Comparison of ENCODE assay signal across 8 cellular contexts in the genomic region with DNA sequence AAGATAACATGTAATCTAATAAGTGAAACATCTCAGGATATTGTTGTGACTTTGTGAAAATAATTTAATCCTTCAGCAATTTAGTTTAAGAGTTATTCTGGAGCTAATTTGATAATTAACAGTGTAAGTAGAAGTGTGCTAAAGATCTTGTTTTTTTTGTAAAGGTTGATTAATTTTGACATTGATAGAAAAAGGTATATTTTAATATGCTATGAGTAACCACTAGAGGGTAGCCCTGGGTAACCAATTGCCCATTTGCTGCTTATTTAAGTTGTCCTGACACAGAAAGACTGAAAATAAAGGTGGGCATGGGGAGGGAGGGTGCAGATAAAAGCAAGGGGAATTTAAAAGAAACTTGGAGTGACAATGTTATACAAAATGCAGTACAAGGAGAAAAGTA.
A peak's percentile ranks its signal among the peaks of the same experiment; 100 is the strongest.
DNase-seq lines count a peak whose midpoint lies in the region; ATAC-seq, FAIRE-seq and TF ChIP-seq lines count a peak whose summit lies in the region.
"Not testable (repeated sequence)": the region's sequence is repeated elsewhere in the genome, so short reads cannot be mapped to it uniquely, and the experiment has no call there.

No MANE protein-coding gene starts in this region.

- TF ChIP-seq RAD21 in HepG2 (CRISPR knock-in tag; IDR thresholded peaks at IDR 0.05): not testable (repeated sequence)

- not testable (repeated sequence) for FAIRE-seq in HepG2 (lab: Jason Lieb, UNC)

- in situ Hi-C loops in HepG2 (cut with HindIII; ENCODE audit: extremely low pct_ligation_motif_present, low pct_unique_long_range_greater_than_20kb): not testable (repeated sequence)

- TF ChIP-seq POLR2A in HepG2 (IDR thresholded peaks at IDR 0.05; ENCODE audit: insufficient read depth in 1 of 2, low read depth in 2 of 2, low read length in 2 of 2); testis (IDR thresholded peaks at IDR 0.05): not testable (repeated sequence)

- peak; percentile 75 for ATAC-seq in GM18868 (IDR thresholded peaks at IDR 0.05; ENCODE audit: unreplicated experiment)
- peak; percentile 47 for ATAC-seq in HG03565 (IDR thresholded peaks at IDR 0.05; ENCODE audit: unreplicated experiment)
- peak; percentile 60; the same call in 2 of the 3 replicates for ATAC-seq in HepG2

- not testable (repeated sequence) for H3K9me3 ChIP-seq in Caco-2; OCI-LY3 (ENCODE audit: insufficient read depth, low read length); HepG2 (ENCODE audit: low read length); testis

- not testable (repeated sequence) for H3K27ac Mint-ChIP-seq in Caco-2 (ENCODE audit: unreplicated experiment)

- H3K4me1 ChIP-seq in Caco-2; OCI-LY3 (ENCODE audit: low read length); HepG2 (ENCODE audit: insufficient read depth, low read length); testis: not testable (repeated sequence)

- H3K36me3 Mint-ChIP-seq in Caco-2 (ENCODE audit: insufficient read depth, unreplicated experiment): not testable (repeated sequence)

- TF ChIP-seq CTCF in Caco-2 (IDR thresholded peaks at IDR 0.05; ENCODE audit: insufficient read depth in 1 of 2, low read depth in 1 of 2, low read length in 1 of 2, severe bottlenecking in 1 of 2, unreplicated experiment in 1 of 2) (peak; percentile 14 to 21), OCI-LY3 (IDR thresholded peaks at IDR 0.05; ENCODE audit: low read depth, low read length) (peak; percentile 34), epithelial cell of proximal tubule (conservative IDR thresholded peaks at IDR 0.05; ENCODE audit: low read depth, low read length) (peak; percentile 42), HepG2 (CRISPR knock-in tag; IDR thresholded peaks at IDR 0.05) (0 out of 2 replicates have a peak, but pooled peaks have one; percentile 20), testis (IDR thresholded peaks at IDR 0.05) (peak in 2 of 3 experiments; percentile 10 to 11)

- H3K9ac ChIP-seq in OCI-LY3 (ENCODE audit: low read length); HepG2 (ENCODE audit: insufficient read depth, low read depth, low read length): not testable (repeated sequence)

- not testable (repeated sequence) for H3K79me2 ChIP-seq in OCI-LY3 (ENCODE audit: low read length); HepG2 (ENCODE audit: insufficient read depth, low read length)

- not testable (repeated sequence) for H3K4me3 ChIP-seq in Caco-2 (ENCODE audit: low read depth, low read length); OCI-LY3 (ENCODE audit: low read length); epithelial cell of proximal tubule (ENCODE audit: low read depth, low read length); HepG2 (replicated peaks in 1 of 3; ENCODE audit: insufficient read depth in 1 of 3, low read depth in 2 of 3, low read length in 3 of 3); testis

- CTCF ChIA-PET in Caco-2 (lab: Charles Lee); HepG2 (lab: Yijun Ruan, JAX; ENCODE audit: low intra/inter-chr PET ratio, low total read pairs): not testable (repeated sequence)

- not testable (repeated sequence) for H3K4me3 Mint-ChIP-seq in Caco-2 (ENCODE audit: unreplicated experiment)

- not testable (repeated sequence) for H4K20me1 ChIP-seq in OCI-LY3 (ENCODE audit: insufficient read depth, low read length); HepG2 (ENCODE audit: insufficient read depth, low read length)

- H3K27me3 Mint-ChIP-seq in Caco-2 (ENCODE audit: insufficient read depth, unreplicated experiment): not testable (repeated sequence)

- not testable (repeated sequence) for H3K4me2 ChIP-seq in OCI-LY3 (ENCODE audit: low read length); HepG2 (ENCODE audit: low read depth, low read length)

- not testable (repeated sequence) for H3K27me3 ChIP-seq in Caco-2 (replicated peaks; ENCODE audit: control insufficient read depth, insufficient read depth, low read length); OCI-LY3 (ENCODE audit: low read depth, low read length); HepG2 (ENCODE audit: control insufficient read depth in 1 of 2, insufficient read depth in 2 of 2, low read length in 2 of 2); testis

- POLR2A ChIA-PET in Caco-2 (lab: Charles Lee); HepG2 (lab: Yijun Ruan, JAX): not testable (repeated sequence)

- H3K4me1 Mint-ChIP-seq in Caco-2 (ENCODE audit: low read depth, unreplicated experiment): peaks cover 11% of the 10 kb centered on the region

- intact Hi-C loops in Caco-2 (cut with micrococcal nuclease; ENCODE audit: unreplicated experiment); HepG2 (cut with micrococcal nuclease; ENCODE audit: unreplicated experiment); testis (cut with DNase I; ENCODE audit: low total_unique reads): not testable (repeated sequence)

- not testable (repeated sequence) for H3K27ac ChIP-seq in OCI-LY3 (ENCODE audit: low read length); HepG2 (ENCODE audit: extremely low read length, insufficient read depth, low read length); testis

- H3K9me3 Mint-ChIP-seq in Caco-2 (ENCODE audit: unreplicated experiment): not testable (repeated sequence)

- H2AFZ ChIP-seq in OCI-LY3 (ENCODE audit: low read depth, low read length); HepG2 (ENCODE audit: low read length): not testable (repeated sequence)

- H3K36me3 ChIP-seq in Caco-2 (ENCODE audit: control insufficient read depth, insufficient read depth, low read length); OCI-LY3 (replicated peaks; ENCODE audit: low read depth, low read length); HepG2 (replicated peaks in 1 of 2; ENCODE audit: control insufficient read depth in 1 of 2, insufficient read depth in 2 of 2, low read length in 2 of 2); testis (ENCODE audit: low read depth, missing control alignments): not testable (repeated sequence)

- not testable (repeated sequence) for BruUV-seq in Caco-2 (replicated peaks; lab: Mats Ljungman, UMichigan); HepG2 (replicated peaks; lab: Mats Ljungman, UMichigan)

- TF ChIP-seq EP300 in HepG2 (IDR thresholded peaks at IDR 0.05; ENCODE audit: low read depth in 2 of 2, low read length in 2 of 2); HepG2 (CRISPR knock-in tag; IDR thresholded peaks at IDR 0.05; ENCODE audit: borderline replicate concordance): not testable (repeated sequence)

- DNase-seq in Caco-2 (peak in 1 of 2 experiments; percentile 2), astrocyte of the hippocampus (ENCODE audit: low read depth, low spot score) (peak; percentile 1)
- DNase-seq in epithelial cell of proximal tubule (ENCODE audit: low read depth); HepG2 (ENCODE audit: low spot score); testis: not testable (repeated sequence)

TF ChIP-seq in HepG2, 621 proteins besides CTCF, POLR2A, EP300 and RAD21:
- TF ChIP-seq, protein P1, sequence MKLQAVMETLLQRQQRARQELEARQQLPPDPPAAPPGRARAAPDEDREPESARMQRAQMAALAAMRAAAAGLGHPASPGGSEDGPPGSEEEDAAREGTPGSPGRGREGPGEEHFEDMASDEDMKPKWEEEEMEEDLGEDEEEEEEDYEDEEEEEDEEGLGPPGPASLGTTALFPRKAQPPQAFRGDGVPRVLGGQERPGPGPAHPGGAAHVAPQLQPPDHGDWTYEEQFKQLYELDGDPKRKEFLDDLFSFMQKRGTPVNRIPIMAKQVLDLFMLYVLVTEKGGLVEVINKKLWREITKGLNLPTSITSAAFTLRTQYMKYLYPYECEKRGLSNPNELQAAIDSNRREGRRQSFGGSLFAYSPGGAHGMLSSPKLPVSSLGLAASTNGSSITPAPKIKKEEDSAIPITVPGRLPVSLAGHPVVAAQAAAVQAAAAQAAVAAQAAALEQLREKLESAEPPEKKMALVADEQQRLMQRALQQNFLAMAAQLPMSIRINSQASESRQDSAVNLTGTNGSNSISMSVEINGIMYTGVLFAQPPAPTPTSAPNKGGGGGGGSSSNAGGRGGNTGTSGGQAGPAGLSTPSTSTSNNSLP (IDR thresholded peaks at IDR 0.05; ENCODE audit: low read depth, low read length): peak; percentile 21; the same call in 1 of the 2 replicates
- TF ChIP-seq STAG1 (CRISPR knock-in tag; IDR thresholded peaks at IDR 0.05): peak; percentile 60
